ENCODE assay signal across 8 cellular contexts in the genomic region with DNA sequence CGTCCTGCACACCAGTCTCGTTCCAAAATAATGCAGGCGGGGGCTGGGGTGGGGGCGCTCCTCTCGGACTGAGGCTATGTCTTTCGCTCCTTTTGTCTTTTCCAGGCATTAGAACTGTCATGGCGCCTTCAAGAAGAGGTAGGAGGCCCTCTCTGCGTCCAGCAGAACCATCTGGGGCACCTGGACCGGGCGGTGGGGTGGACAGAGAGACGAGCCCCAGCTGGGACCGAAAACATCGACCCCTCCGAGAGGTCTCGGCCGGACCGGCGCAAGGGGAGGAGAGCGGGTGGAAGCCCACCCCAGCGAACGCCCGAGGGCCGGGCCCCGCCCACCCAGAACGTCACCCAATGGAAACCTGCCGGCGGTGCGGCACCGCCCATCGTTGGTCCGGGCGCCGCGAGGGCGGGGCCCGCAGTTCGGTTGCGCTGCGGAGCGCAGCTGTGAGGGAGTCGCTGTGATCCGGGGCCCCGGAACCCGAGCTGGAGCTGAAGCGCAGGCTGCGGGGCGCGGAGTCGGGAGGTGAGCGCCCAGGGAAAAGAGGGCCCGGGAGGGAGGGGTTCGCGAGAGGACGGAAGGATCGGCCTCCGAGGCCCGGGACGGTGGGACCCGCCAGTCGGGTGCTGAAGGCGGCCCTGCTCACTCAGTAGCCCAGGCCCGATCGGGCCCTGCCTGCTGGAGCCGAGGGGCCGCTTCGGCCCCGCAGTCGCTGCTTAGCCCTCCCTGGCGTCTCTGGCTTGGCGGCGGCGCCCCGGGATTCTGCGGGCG. TPM values are rescaled to one million over a fixed set of nuclear protein-coding genes. Genes with fewer than 3 reads are reported as not detected.
DNase-seq lines count a peak whose midpoint lies in the region; FAIRE-seq and TF ChIP-seq lines count a peak whose summit lies in the region.

Gene NRBP1 (plus strand): TSS at position 419 of the 765 bp plus-strand sequence. CDS start 4,643 bp downstream, outside the sequence.

- no peaks in the 10 kb centered on the region for H3K9me3 Mint-ChIP-seq in activated naive CD4-positive, alpha-beta T cell treated with anti-CD3 and anti-CD28 coated beads for 36 hours

- peaks cover 5% of the 10 kb centered on the region for H3K36me3 ChIP-seq in neutrophil

- peak within 1 kb of the TSS; percentile 89 to 100 for H3K4me3 ChIP-seq in neutrophil (ENCODE audit: low read depth in 1 of 2, low read length in 1 of 2)

- FAIRE-seq in frontal cortex (lab: Jason Lieb, UNC): no peak

- H3K27me3 Mint-ChIP-seq in activated naive CD4-positive, alpha-beta T cell treated with anti-CD3 and anti-CD28 coated beads for 36 hours (ENCODE audit: low read depth): no peaks in the 10 kb centered on the region

- H3K4me1 ChIP-seq in neutrophil (ENCODE audit: control insufficient read depth in 1 of 2, insufficient read depth in 1 of 2, low read depth in 1 of 2, low read length in 1 of 2): peaks cover 24% of the 10 kb centered on the region in 2 experiments

- POLR2A ChIA-PET in HEK293T (lab: Yijun Ruan, JAX): interaction anchor here (0.7 to 8.4 kb wide), 13 partner anchors 9 to 71 kb away, joined by 3 to 135 read pairs (median 3); partner anchors contain the start of genes EIF2B4, GTF3C2, PPM1G and ZNF513

- H3K9me3 ChIP-seq in neutrophil: no peaks in the 10 kb centered on the region

- DNase-seq in GM04504 (ENCODE audit: low read depth): peak; percentile 64
- DNase-seq in HEK293T (ENCODE audit: extremely low spot score): peak; percentile 93
- peak; percentile 88 for DNase-seq in MV-4-11 (lab: John Stamatoyannopoulos, UW)
- DNase-seq in SK-N-DZ (ENCODE audit: low spot score): peak; percentile 87
- peak; percentile 94 for DNase-seq in activated naive CD4-positive, alpha-beta T cell treated with anti-CD3 and anti-CD28 coated beads for 36 hours
- DNase-seq in frontal cortex (ENCODE audit: low spot score in 2 of 2): peak; percentile 93 to 96

- peaks cover 10% of the 10 kb centered on the region for H3K36me3 Mint-ChIP-seq in activated naive CD4-positive, alpha-beta T cell treated with anti-CD3 and anti-CD28 coated beads for 36 hours (ENCODE audit: low read depth)

- CTCF ChIA-PET in HEK293T (lab: Yijun Ruan, JAX): interaction anchor here (0.5 to 3.4 kb wide), 3 partner anchors 17 to 36 kb away, joined by 3 to 12 read pairs (median 4); partner anchors contain the start of gene PPM1G
- CTCF ChIA-PET in activated naive CD4-positive, alpha-beta T cell treated with anti-CD3 and anti-CD28 coated beads for 36 hours (lab: Charles Lee): interaction anchor here (3.2 to 4.2 kb wide), 3 partner anchors 20 to 254 kb away, joined by 13 to 35 read pairs (median 29); partner anchors contain the start of genes PPM1G and ZNF513

- intact Hi-C loops in activated naive CD4-positive, alpha-beta T cell treated with anti-CD3 and anti-CD28 coated beads for 36 hours (cut with micrococcal nuclease): loop anchor here (1.0 to 2.0 kb wide), 10 partner anchors 19 to 378 kb away; partner anchors contain the start of genes ATRAID, CCDC121, EIF2B4 and GPN1

- peak within 1 kb of the TSS; percentile 98 for H3K4me3 Mint-ChIP-seq in activated naive CD4-positive, alpha-beta T cell treated with anti-CD3 and anti-CD28 coated beads for 36 hours

- no peaks in the 10 kb centered on the region for H3K27me3 ChIP-seq in neutrophil

- H3K4me1 Mint-ChIP-seq in activated naive CD4-positive, alpha-beta T cell treated with anti-CD3 and anti-CD28 coated beads for 36 hours (ENCODE audit: low read depth): peaks cover 31% of the 10 kb centered on the region

- peak; percentile 26 for TF ChIP-seq CTCF in neutrophil (IDR thresholded peaks at IDR 0.05)
- no peak for TF ChIP-seq CTCF in subcutaneous adipose tissue (IDR thresholded peaks at IDR 0.05; ENCODE audit: low read depth)

- peak within 1 kb of the TSS; percentile 94 for H3K27ac Mint-ChIP-seq in activated naive CD4-positive, alpha-beta T cell treated with anti-CD3 and anti-CD28 coated beads for 36 hours

- H3K27ac ChIP-seq in neutrophil: peak within 1 kb of the TSS; percentile 99

TF ChIP-seq in HEK293T, 16 proteins besides CTCF, POLR2A, EP300 and RAD21:
- TF ChIP-seq BHLHE40 (IDR thresholded peaks at IDR 0.05; ENCODE audit: borderline replicate concordance) (no peak), ZNF384 (IDR thresholded peaks at IDR 0.05) (no peak), NFRKB (IDR thresholded peaks at IDR 0.05) (no peak), HDGF (IDR thresholded peaks at IDR 0.05; ENCODE audit: borderline replicate concordance) (0 out of 2 replicates have a peak, but pooled peaks have one; percentile 40), ARNT (IDR thresholded peaks at IDR 0.05) (no peak), FOXM1 (IDR thresholded peaks at IDR 0.05; ENCODE audit: borderline replicate concordance) (peak; percentile 93; the same call in 1 of the 2 replicates), FOXK2 (IDR thresholded peaks at IDR 0.05) (no peak), SUZ12 (IDR thresholded peaks at IDR 0.05) (no peak)
TF ChIP-seq in HEK293T: peak in this region for 2.

RNA-seq across cellular contexts. Expression of gene NRBP1, which starts in this region (rescaled TPM):
- 28.0 and 32.1 TPM in 2 replicates for polyA plus RNA-seq in SK-N-DZ (2014; cell fraction: cytosol; rRNA removed)
- polyA plus RNA-seq in SK-N-DZ (2014; cell fraction: nucleus; rRNA removed): 44.1 and 52.2 TPM in 2 replicates
- 10 to 100 TPM; 60.0 to 63.3 TPM for total RNA-seq in activated naive CD4-positive, alpha-beta T cell treated with anti-CD3 and anti-CD28 coated beads for 36 hours
- 68.9 TPM for total RNA-seq in frontal cortex
- total RNA-seq in subcutaneous adipose tissue: 10 to 100 TPM; 47.4 to 73.3 (median 64.2) TPM

Comparison
In these comparisons a context has a peak if more than half of its experiments do, and no peak if none do; other contexts are left out.
1. Peak in every context shown above with its lines: DNase-seq, H3K4me3 ChIP-seq and H3K27ac ChIP-seq.